15 cellular contexts compared by ENCODE assay signal in genomic region chr1:7403265-7404045, GRCh38.
A peak's percentile ranks its signal among the peaks of the same experiment; 100 is the strongest.
DNase-seq lines count a peak whose midpoint lies in the region; ATAC-seq and TF ChIP-seq lines count a peak whose summit lies in the region.
"Had no signal": no experiment of that assay in that cellular context is flagged by ENCODE, and none has a peak within 500 bp of the region (broad histone marks: within the 10 kb centered on the region; RNA-seq: fewer than 3 reads in every experiment).

No MANE protein-coding gene starts in this region.

- 94 to 95% methylated on average over 12 of the region's 12 CpGs for WGBS in lower leg skin, 2 donors

- peaks cover 10% of the 10 kb centered on the region for H3K9me3 Mint-ChIP-seq in activated naive CD4-positive, alpha-beta T cell treated with anti-CD3 and anti-CD28 coated beads for 36 hours
- peaks cover 2% of the 10 kb centered on the region for H3K9me3 Mint-ChIP-seq in activated CD8-positive, alpha-beta memory T cell treated with anti-CD3 and anti-CD28 coated beads, Interleukin-2, amount 10 ng/mL, durations not matched to agents 7 days and 5 days (ENCODE audit: low read depth)
- peaks cover 29% of the 10 kb centered on the region for H3K9me3 Mint-ChIP-seq in WTC11

- peaks cover 20% of the 10 kb centered on the region for H3K27me3 Mint-ChIP-seq in activated naive CD4-positive, alpha-beta T cell treated with anti-CD3 and anti-CD28 coated beads for 36 hours (ENCODE audit: low read depth)
- peaks cover 7% of the 10 kb centered on the region for H3K27me3 Mint-ChIP-seq in activated CD8-positive, alpha-beta memory T cell treated with anti-CD3 and anti-CD28 coated beads, Interleukin-2, amount 10 ng/mL, durations not matched to agents 7 days and 5 days
- H3K27me3 Mint-ChIP-seq in WTC11 (ENCODE audit: low read depth), result no peaks in the 10 kb centered on the region

- H3K4me3 Mint-ChIP-seq in activated naive CD4-positive, alpha-beta T cell treated with anti-CD3 and anti-CD28 coated beads for 36 hours, result no peak overlapping the region
- H3K4me3 Mint-ChIP-seq in activated CD8-positive, alpha-beta memory T cell treated with anti-CD3 and anti-CD28 coated beads, Interleukin-2, amount 10 ng/mL, durations not matched to agents 7 days and 5 days, result no peak overlapping the region
- H3K4me3 Mint-ChIP-seq in WTC11, result no peak overlapping the region

- no peaks in the 10 kb centered on the region for H3K4me1 ChIP-seq in vagina
- H3K4me1 ChIP-seq: parathyroid adenoma, Peyer's patch had no signal

- TF ChIP-seq CTCF in lower leg skin (IDR thresholded peaks at IDR 0.05) (no peak), vagina (IDR thresholded peaks at IDR 0.05) (no peak), WTC11 (IDR thresholded peaks at IDR 0.05) (no peak)

- TF ChIP-seq POLR2A in lower leg skin (IDR thresholded peaks at IDR 0.05) (no peak), vagina (IDR thresholded peaks at IDR 0.05) (no peak)

- H3K4me3 ChIP-seq in lower leg skin (ENCODE audit: low read depth, poor library complexity, severe bottlenecking) (no peak overlapping the region), vagina (no peak overlapping the region)
- H3K4me3 ChIP-seq: Peyer's patch had no signal

- H3K27me3 ChIP-seq in vagina, result no peaks in the 10 kb centered on the region
- H3K27me3 ChIP-seq: Peyer's patch had no signal

- no peaks in the 10 kb centered on the region for H3K36me3 Mint-ChIP-seq in activated naive CD4-positive, alpha-beta T cell treated with anti-CD3 and anti-CD28 coated beads for 36 hours (ENCODE audit: low read depth)
- no peaks in the 10 kb centered on the region for H3K36me3 Mint-ChIP-seq in activated CD8-positive, alpha-beta memory T cell treated with anti-CD3 and anti-CD28 coated beads, Interleukin-2, amount 10 ng/mL, durations not matched to agents 7 days and 5 days
- peaks cover 21% of the 10 kb centered on the region for H3K36me3 Mint-ChIP-seq in WTC11

- peak; percentile 21 for DNase-seq in activated naive CD4-positive, alpha-beta T cell treated with anti-CD3 and anti-CD28 coated beads for 36 hours
- no peak for DNase-seq in activated naive CD4-positive, alpha-beta T cell treated with Interleukin-2 at 50 U/mL for 16 hours
- DNase-seq in activated CD8-positive, alpha-beta memory T cell treated with anti-CD3 and anti-CD28 coated beads, Interleukin-2, amount 10 ng/mL, durations not matched to agents 7 days and 5 days, result peak; percentile 21
- DNase-seq in lower leg skin (ENCODE audit: low spot score in 2 of 2) (peak; percentile 9 to 53), vagina (ENCODE audit: extremely low spot score in 2 of 2) (peak; percentile 52 to 64), NCI-H2196 treated with DMSO at 0.1 percent for 48 hours (lab: John Stamatoyannopoulos, UW; ENCODE audit: unreplicated experiment) (no peak), WTC11 (ENCODE audit: low spot score) (no peak), middle frontal gyrus (ENCODE audit: extremely low spot score, low spot score) (no peak)
- DNase-seq: COR-L47, GF-D8, glutamatergic neuron, NCI-H187 treated with DMSO at 0.1 percent for 48 hours, NCI-H526 treated with DMSO at 0.1 percent for 48 hours had no signal

- no peaks in the 10 kb centered on the region for H3K4me1 Mint-ChIP-seq in activated naive CD4-positive, alpha-beta T cell treated with anti-CD3 and anti-CD28 coated beads for 36 hours (ENCODE audit: low read depth)
- H3K4me1 Mint-ChIP-seq in activated CD8-positive, alpha-beta memory T cell treated with anti-CD3 and anti-CD28 coated beads, Interleukin-2, amount 10 ng/mL, durations not matched to agents 7 days and 5 days, result no peaks in the 10 kb centered on the region
- H3K4me1 Mint-ChIP-seq in WTC11, result peaks cover 33% of the 10 kb centered on the region

- H3K9me3 ChIP-seq in vagina, result peaks cover 9% of the 10 kb centered on the region

- no peak for ATAC-seq in activated CD8-positive, alpha-beta memory T cell treated with anti-CD3 and anti-CD28 coated beads, Interleukin-2, amount 10 ng/mL, durations not matched to agents 7 days and 5 days
- no peak for ATAC-seq in WTC11

- intact Hi-C loops in activated naive CD4-positive, alpha-beta T cell treated with anti-CD3 and anti-CD28 coated beads for 36 hours (cut with micrococcal nuclease), result loop anchor here (5.0 kb wide), 1 partner anchor 244 kb away; no protein-coding TSS in a partner anchor
- intact Hi-C loops in lower leg skin (cut with DNase I; ENCODE audit: low total_unique reads), result no loop called here
- intact Hi-C loops in vagina (cut with DNase I), result no loop called here

- CTCF ChIA-PET in activated naive CD4-positive, alpha-beta T cell treated with anti-CD3 and anti-CD28 coated beads for 36 hours (lab: Charles Lee), result interaction anchor here (0.6 kb wide), 1 partner anchor 294 kb away, joined by 3 read pairs; no protein-coding TSS in a partner anchor
- CTCF ChIA-PET in activated CD8-positive, alpha-beta memory T cell treated with anti-CD3 and anti-CD28 coated beads, Interleukin-2, amount 10 ng/mL, durations not matched to agents 7 days and 5 days (lab: Charles Lee), result no interaction called here
- CTCF ChIA-PET in WTC11 (lab: Charles Lee), result no interaction called here

- no peaks in the 10 kb centered on the region for H3K36me3 ChIP-seq in vagina
- H3K36me3 ChIP-seq: Peyer's patch had no signal

- no peak overlapping the region for H3K27ac Mint-ChIP-seq in activated naive CD4-positive, alpha-beta T cell treated with anti-CD3 and anti-CD28 coated beads for 36 hours
- no peak overlapping the region for H3K27ac Mint-ChIP-seq in activated CD8-positive, alpha-beta memory T cell treated with anti-CD3 and anti-CD28 coated beads, Interleukin-2, amount 10 ng/mL, durations not matched to agents 7 days and 5 days
- H3K27ac Mint-ChIP-seq in WTC11, result no peak overlapping the region

- no peak overlapping the region for H3K27ac ChIP-seq in vagina
- H3K27ac ChIP-seq: parathyroid adenoma, Peyer's patch had no signal

- POLR2A ChIA-PET in WTC11 (lab: Charles Lee), result interaction anchor here (0.6 kb wide), 1 partner anchor 602 kb away, joined by 3 read pairs; no protein-coding TSS in a partner anchor

TF ChIP-seq in WTC11, 78 proteins besides CTCF, POLR2A, EP300 and RAD21:
- no peak for TF ChIP-seq PRDM15 (CRISPR knock-in tag; IDR thresholded peaks at IDR 0.05)
- no peak for TF ChIP-seq STAT6 (CRISPR knock-in tag; conservative IDR thresholded peaks at IDR 0.05; ENCODE audit: low read depth)
- TF ChIP-seq EMX1 (CRISPR knock-in tag; IDR thresholded peaks at IDR 0.05), result no peak

Comparison
In these comparisons a context has a peak if more than half of its experiments do, and no peak if none do; other contexts are left out.
1. DNase-seq: peak in activated naive CD4-positive, alpha-beta T cell treated with anti-CD3 and anti-CD28 coated beads for 36 hours (single experiment), activated CD8-positive, alpha-beta memory T cell treated with anti-CD3 and anti-CD28 coated beads, Interleukin-2, amount 10 ng/mL, durations not matched to agents 7 days and 5 days (single experiment), lower leg skin (2 of 2) and vagina (2 of 2); none in activated naive CD4-positive, alpha-beta T cell treated with Interleukin-2 at 50 U/mL for 16 hours (single experiment), NCI-H2196 treated with DMSO at 0.1 percent for 48 hours (single experiment), WTC11 (single experiment) and middle frontal gyrus (single experiment).